ENCODE assay signal across 1 cellular context in the genomic region with DNA sequence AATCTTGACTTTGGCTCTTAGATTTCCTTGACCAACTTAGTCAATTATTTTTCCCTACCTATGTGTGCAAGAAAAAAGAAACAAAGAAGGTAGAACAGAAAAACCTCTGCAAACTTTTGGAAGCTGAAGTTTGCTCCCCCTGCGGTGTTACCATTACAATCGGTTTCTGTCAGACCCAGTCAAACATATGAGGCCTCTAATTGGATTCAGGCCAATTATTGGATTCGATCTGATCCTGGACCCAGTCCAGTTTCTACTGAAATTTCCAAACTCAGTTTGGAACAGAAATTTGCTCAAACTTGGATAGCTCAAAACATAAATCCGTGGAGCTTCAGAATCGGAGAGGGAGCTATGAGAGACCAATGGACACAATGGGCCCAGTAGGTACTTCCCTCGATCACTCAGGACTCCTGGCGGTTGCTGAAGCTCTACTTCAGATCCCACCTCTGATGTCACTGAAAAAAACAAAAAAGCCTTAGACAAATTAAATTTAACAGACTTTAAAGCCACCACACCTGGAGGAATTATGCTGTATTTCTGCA.
TF ChIP-seq lines count a peak whose summit lies in the region.

No MANE protein-coding gene starts in this region.

TF ChIP-seq in HepG2, 621 proteins besides CTCF, POLR2A, EP300 and RAD21 (continued from another document):
- TF ChIP-seq, protein P1, sequence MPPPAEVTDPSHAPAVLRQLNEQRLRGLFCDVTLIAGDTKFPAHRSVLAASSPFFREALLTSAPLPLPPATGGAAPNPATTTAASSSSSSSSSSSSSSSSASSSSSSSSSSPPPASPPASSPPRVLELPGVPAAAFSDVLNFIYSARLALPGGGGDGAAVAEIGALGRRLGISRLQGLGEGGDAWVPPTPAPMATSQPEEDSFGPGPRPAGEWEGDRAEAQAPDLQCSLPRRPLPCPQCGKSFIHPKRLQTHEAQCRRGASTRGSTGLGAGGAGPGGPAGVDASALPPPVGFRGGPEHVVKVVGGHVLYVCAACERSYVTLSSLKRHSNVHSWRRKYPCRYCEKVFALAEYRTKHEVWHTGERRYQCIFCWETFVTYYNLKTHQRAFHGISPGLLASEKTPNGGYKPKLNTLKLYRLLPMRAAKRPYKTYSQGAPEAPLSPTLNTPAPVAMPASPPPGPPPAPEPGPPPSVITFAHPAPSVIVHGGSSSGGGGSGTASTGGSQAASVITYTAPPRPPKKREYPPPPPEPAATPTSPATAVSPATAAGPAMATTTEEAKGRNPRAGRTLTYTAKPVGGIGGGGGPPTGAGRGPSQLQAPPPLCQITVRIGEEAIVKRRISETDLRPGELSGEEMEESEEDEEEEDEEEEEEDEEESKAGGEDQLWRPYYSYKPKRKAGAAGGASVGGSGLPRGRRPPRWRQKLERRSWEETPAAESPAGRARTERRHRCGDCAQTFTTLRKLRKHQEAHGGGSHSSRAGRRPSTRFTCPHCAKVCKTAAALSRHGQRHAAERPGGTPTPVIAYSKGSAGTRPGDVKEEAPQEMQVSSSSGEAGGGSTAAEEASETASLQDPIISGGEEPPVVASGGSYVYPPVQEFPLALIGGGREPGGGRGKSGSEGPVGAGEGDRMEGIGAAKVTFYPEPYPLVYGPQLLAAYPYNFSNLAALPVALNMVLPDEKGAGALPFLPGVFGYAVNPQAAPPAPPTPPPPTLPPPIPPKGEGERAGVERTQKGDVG (CRISPR knock-in tag; IDR thresholded peaks at IDR 0.05; ENCODE audit: borderline replicate concordance) = no peak
- TF ChIP-seq HHEX (CRISPR knock-in tag; IDR thresholded peaks at IDR 0.05) (no peak), FOXC1 (CRISPR knock-in tag; IDR thresholded peaks at IDR 0.05; ENCODE audit: borderline replicate concordance) (no peak), ZMAT3 (CRISPR knock-in tag; conservative IDR thresholded peaks at IDR 0.05) (no peak), ZNF430 (CRISPR knock-in tag; IDR thresholded peaks at IDR 0.05) (no peak), PLRG1 (conservative IDR thresholded peaks at IDR 0.05) (no peak)
- TF ChIP-seq, protein P2, sequence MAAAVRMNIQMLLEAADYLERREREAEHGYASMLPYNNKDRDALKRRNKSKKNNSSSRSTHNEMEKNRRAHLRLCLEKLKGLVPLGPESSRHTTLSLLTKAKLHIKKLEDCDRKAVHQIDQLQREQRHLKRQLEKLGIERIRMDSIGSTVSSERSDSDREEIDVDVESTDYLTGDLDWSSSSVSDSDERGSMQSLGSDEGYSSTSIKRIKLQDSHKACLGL (CRISPR knock-in tag; IDR thresholded peaks at IDR 0.05) = no peak
- TF ChIP-seq, protein P3, sequence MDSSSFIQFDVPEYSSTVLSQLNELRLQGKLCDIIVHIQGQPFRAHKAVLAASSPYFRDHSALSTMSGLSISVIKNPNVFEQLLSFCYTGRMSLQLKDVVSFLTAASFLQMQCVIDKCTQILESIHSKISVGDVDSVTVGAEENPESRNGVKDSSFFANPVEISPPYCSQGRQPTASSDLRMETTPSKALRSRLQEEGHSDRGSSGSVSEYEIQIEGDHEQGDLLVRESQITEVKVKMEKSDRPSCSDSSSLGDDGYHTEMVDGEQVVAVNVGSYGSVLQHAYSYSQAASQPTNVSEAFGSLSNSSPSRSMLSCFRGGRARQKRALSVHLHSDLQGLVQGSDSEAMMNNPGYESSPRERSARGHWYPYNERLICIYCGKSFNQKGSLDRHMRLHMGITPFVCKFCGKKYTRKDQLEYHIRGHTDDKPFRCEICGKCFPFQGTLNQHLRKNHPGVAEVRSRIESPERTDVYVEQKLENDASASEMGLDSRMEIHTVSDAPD (CRISPR knock-in tag; IDR thresholded peaks at IDR 0.05) = no peak
- TF ChIP-seq, protein P4, sequence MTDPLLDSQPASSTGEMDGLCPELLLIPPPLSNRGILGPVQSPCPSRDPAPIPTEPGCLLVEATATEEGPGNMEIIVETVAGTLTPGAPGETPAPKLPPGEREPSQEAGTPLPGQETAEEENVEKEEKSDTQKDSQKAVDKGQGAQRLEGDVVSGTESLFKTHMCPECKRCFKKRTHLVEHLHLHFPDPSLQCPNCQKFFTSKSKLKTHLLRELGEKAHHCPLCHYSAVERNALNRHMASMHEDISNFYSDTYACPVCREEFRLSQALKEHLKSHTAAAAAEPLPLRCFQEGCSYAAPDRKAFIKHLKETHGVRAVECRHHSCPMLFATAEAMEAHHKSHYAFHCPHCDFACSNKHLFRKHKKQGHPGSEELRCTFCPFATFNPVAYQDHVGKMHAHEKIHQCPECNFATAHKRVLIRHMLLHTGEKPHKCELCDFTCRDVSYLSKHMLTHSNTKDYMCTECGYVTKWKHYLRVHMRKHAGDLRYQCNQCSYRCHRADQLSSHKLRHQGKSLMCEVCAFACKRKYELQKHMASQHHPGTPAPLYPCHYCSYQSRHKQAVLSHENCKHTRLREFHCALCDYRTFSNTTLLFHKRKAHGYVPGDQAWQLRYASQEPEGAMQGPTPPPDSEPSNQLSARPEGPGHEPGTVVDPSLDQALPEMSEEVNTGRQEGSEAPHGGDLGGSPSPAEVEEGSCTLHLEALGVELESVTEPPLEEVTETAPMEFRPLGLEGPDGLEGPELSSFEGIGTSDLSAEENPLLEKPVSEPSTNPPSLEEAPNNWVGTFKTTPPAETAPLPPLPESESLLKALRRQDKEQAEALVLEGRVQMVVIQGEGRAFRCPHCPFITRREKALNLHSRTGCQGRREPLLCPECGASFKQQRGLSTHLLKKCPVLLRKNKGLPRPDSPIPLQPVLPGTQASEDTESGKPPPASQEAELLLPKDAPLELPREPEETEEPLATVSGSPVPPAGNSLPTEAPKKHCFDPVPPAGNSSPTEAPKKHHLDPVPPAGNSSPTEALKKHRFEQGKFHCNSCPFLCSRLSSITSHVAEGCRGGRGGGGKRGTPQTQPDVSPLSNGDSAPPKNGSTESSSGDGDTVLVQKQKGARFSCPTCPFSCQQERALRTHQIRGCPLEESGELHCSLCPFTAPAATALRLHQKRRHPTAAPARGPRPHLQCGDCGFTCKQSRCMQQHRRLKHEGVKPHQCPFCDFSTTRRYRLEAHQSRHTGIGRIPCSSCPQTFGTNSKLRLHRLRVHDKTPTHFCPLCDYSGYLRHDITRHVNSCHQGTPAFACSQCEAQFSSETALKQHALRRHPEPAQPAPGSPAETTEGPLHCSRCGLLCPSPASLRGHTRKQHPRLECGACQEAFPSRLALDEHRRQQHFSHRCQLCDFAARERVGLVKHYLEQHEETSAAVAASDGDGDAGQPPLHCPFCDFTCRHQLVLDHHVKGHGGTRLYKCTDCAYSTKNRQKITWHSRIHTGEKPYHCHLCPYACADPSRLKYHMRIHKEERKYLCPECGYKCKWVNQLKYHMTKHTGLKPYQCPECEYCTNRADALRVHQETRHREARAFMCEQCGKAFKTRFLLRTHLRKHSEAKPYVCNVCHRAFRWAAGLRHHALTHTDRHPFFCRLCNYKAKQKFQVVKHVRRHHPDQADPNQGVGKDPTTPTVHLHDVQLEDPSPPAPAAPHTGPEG (CRISPR knock-in tag; IDR thresholded peaks at IDR 0.05) = no peak
- TF ChIP-seq, protein P5, sequence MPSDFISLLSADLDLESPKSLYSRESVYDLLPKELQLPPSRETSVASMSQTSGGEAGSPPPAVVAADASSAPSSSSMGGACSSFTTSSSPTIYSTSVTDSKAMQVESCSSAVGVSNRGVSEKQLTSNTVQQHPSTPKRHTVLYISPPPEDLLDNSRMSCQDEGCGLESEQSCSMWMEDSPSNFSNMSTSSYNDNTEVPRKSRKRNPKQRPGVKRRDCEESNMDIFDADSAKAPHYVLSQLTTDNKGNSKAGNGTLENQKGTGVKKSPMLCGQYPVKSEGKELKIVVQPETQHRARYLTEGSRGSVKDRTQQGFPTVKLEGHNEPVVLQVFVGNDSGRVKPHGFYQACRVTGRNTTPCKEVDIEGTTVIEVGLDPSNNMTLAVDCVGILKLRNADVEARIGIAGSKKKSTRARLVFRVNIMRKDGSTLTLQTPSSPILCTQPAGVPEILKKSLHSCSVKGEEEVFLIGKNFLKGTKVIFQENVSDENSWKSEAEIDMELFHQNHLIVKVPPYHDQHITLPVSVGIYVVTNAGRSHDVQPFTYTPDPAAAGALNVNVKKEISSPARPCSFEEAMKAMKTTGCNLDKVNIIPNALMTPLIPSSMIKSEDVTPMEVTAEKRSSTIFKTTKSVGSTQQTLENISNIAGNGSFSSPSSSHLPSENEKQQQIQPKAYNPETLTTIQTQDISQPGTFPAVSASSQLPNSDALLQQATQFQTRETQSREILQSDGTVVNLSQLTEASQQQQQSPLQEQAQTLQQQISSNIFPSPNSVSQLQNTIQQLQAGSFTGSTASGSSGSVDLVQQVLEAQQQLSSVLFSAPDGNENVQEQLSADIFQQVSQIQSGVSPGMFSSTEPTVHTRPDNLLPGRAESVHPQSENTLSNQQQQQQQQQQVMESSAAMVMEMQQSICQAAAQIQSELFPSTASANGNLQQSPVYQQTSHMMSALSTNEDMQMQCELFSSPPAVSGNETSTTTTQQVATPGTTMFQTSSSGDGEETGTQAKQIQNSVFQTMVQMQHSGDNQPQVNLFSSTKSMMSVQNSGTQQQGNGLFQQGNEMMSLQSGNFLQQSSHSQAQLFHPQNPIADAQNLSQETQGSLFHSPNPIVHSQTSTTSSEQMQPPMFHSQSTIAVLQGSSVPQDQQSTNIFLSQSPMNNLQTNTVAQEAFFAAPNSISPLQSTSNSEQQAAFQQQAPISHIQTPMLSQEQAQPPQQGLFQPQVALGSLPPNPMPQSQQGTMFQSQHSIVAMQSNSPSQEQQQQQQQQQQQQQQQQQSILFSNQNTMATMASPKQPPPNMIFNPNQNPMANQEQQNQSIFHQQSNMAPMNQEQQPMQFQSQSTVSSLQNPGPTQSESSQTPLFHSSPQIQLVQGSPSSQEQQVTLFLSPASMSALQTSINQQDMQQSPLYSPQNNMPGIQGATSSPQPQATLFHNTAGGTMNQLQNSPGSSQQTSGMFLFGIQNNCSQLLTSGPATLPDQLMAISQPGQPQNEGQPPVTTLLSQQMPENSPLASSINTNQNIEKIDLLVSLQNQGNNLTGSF (CRISPR knock-in tag; IDR thresholded peaks at IDR 0.05) = no peak
- TF ChIP-seq, protein P6, sequence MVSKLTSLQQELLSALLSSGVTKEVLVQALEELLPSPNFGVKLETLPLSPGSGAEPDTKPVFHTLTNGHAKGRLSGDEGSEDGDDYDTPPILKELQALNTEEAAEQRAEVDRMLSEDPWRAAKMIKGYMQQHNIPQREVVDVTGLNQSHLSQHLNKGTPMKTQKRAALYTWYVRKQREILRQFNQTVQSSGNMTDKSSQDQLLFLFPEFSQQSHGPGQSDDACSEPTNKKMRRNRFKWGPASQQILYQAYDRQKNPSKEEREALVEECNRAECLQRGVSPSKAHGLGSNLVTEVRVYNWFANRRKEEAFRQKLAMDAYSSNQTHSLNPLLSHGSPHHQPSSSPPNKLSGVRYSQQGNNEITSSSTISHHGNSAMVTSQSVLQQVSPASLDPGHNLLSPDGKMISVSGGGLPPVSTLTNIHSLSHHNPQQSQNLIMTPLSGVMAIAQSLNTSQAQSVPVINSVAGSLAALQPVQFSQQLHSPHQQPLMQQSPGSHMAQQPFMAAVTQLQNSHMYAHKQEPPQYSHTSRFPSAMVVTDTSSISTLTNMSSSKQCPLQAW (CRISPR knock-in tag; IDR thresholded peaks at IDR 0.05) = no peak
